ENCODE assay signal across 6 cellular contexts in genomic region chr14:22819191-22819988, GRCh38. TPM values are rescaled to one million over a fixed set of nuclear protein-coding genes. Genes with fewer than 3 reads are reported as not detected.
DNase-seq lines count a peak whose midpoint lies in the region; ATAC-seq and TF ChIP-seq lines count a peak whose summit lies in the region.

No MANE protein-coding gene starts in this region.

- H3K27me3 ChIP-seq in foreskin keratinocyte, result no peaks in the 10 kb centered on the region

- TF ChIP-seq CTCF in foreskin keratinocyte (conservative IDR thresholded peaks at IDR 0.05), result no peak

- peaks cover 31% of the 10 kb centered on the region for H3K4me1 Mint-ChIP-seq in activated T-helper 1 cell treated with anti-CD3 and anti-CD28 coated beads, Interleukin-12 subunit alpha, Interleukin-12 subunit beta, Interleukin-2, Interleukin-4 antibody, amounts not matched to agents 30 ng/mL and 10 ng/mL and 1 ng/mL, durations not matched to agents 14 hours and 24 hours and 36 hours (ENCODE audit: low read depth)
- H3K4me1 Mint-ChIP-seq in memory B cell, result peaks cover 45% of the 10 kb centered on the region

- DNase-seq in activated T-helper 1 cell treated with anti-CD3 and anti-CD28 coated beads, Interleukin-12 subunit alpha, Interleukin-12 subunit beta, Interleukin-2, Interleukin-4 antibody, amounts not matched to agents 30 ng/mL and 10 ng/mL and 1 ng/mL, durations not matched to agents 14 hours and 24 hours and 36 hours (ENCODE audit: low spot score), result no peak
- DNase-seq in memory B cell (ENCODE audit: low spot score in 2 of 2) (no peak), cerebellum (ENCODE audit: low spot score) (no peak), DMS 273 treated with DMSO at 0.1 percent for 48 hours (lab: John Stamatoyannopoulos, UW) (no peak), foreskin keratinocyte (no peak)

- H3K27ac ChIP-seq in foreskin keratinocyte, result no peak overlapping the region

- peak overlapping the region; percentile 70 for H3K27ac Mint-ChIP-seq in activated T-helper 1 cell treated with anti-CD3 and anti-CD28 coated beads, Interleukin-12 subunit alpha, Interleukin-12 subunit beta, Interleukin-2, Interleukin-4 antibody, amounts not matched to agents 30 ng/mL and 10 ng/mL and 1 ng/mL, durations not matched to agents 14 hours and 24 hours and 36 hours
- peak overlapping the region; percentile 60 for H3K27ac Mint-ChIP-seq in memory B cell

- ATAC-seq in GM21825 (IDR thresholded peaks at IDR 0.05; ENCODE audit: unreplicated experiment), result peak; percentile 31
- no peak for ATAC-seq in memory B cell (ENCODE audit: low read depth)
- no peak for ATAC-seq in foreskin keratinocyte

- intact Hi-C loops in activated T-helper 1 cell treated with anti-CD3 and anti-CD28 coated beads, Interleukin-12 subunit alpha, Interleukin-12 subunit beta, Interleukin-2, Interleukin-4 antibody, amounts not matched to agents 30 ng/mL and 10 ng/mL and 1 ng/mL, durations not matched to agents 14 hours and 24 hours and 36 hours (cut with micrococcal nuclease), result loop anchor here (10.0 kb wide), 2 partner anchors 105 to 165 kb away; no protein-coding TSS in a partner anchor

- no peaks in the 10 kb centered on the region for H3K36me3 Mint-ChIP-seq in activated T-helper 1 cell treated with anti-CD3 and anti-CD28 coated beads, Interleukin-12 subunit alpha, Interleukin-12 subunit beta, Interleukin-2, Interleukin-4 antibody, amounts not matched to agents 30 ng/mL and 10 ng/mL and 1 ng/mL, durations not matched to agents 14 hours and 24 hours and 36 hours (ENCODE audit: low read depth)
- no peaks in the 10 kb centered on the region for H3K36me3 Mint-ChIP-seq in memory B cell

- H3K4me1 ChIP-seq in foreskin keratinocyte, result peaks cover 9% of the 10 kb centered on the region

- no peak overlapping the region for H3K4me3 Mint-ChIP-seq in activated T-helper 1 cell treated with anti-CD3 and anti-CD28 coated beads, Interleukin-12 subunit alpha, Interleukin-12 subunit beta, Interleukin-2, Interleukin-4 antibody, amounts not matched to agents 30 ng/mL and 10 ng/mL and 1 ng/mL, durations not matched to agents 14 hours and 24 hours and 36 hours
- peak overlapping the region; percentile 51 for H3K4me3 Mint-ChIP-seq in memory B cell

- no peaks in the 10 kb centered on the region for H3K9me3 Mint-ChIP-seq in activated T-helper 1 cell treated with anti-CD3 and anti-CD28 coated beads, Interleukin-12 subunit alpha, Interleukin-12 subunit beta, Interleukin-2, Interleukin-4 antibody, amounts not matched to agents 30 ng/mL and 10 ng/mL and 1 ng/mL, durations not matched to agents 14 hours and 24 hours and 36 hours
- no peaks in the 10 kb centered on the region for H3K9me3 Mint-ChIP-seq in memory B cell

- H3K27me3 Mint-ChIP-seq in activated T-helper 1 cell treated with anti-CD3 and anti-CD28 coated beads, Interleukin-12 subunit alpha, Interleukin-12 subunit beta, Interleukin-2, Interleukin-4 antibody, amounts not matched to agents 30 ng/mL and 10 ng/mL and 1 ng/mL, durations not matched to agents 14 hours and 24 hours and 36 hours (ENCODE audit: insufficient read depth), result peaks cover 8% of the 10 kb centered on the region
- H3K27me3 Mint-ChIP-seq in memory B cell, result no peaks in the 10 kb centered on the region

RNA-seq across cellular contexts. Expression of gene SLC7A7, which starts 4.2 kb away (rescaled TPM):
- 0.61 TPM in 1 of 2 replicates, not detected in the other for total RNA-seq in activated T-helper 1 cell treated with anti-CD3 and anti-CD28 coated beads, Interleukin-12 subunit alpha, Interleukin-12 subunit beta, Interleukin-2, Interleukin-4 antibody, amounts not matched to agents 30 ng/mL and 10 ng/mL and 1 ng/mL, durations not matched to agents 14 hours and 24 hours and 36 hours
- total RNA-seq in cerebellum (2.2 TPM), foreskin keratinocyte (0.75 and 1.1 TPM in 2 replicates)
- polyA plus RNA-seq in foreskin keratinocyte, result 0.41 and 0.59 TPM in 2 replicates

RNA-seq across cellular contexts. Expression of gene MRPL52, which starts 10.3 kb away (rescaled TPM):
- total RNA-seq in activated T-helper 1 cell treated with anti-CD3 and anti-CD28 coated beads, Interleukin-12 subunit alpha, Interleukin-12 subunit beta, Interleukin-2, Interleukin-4 antibody, amounts not matched to agents 30 ng/mL and 10 ng/mL and 1 ng/mL, durations not matched to agents 14 hours and 24 hours and 36 hours, result 187 and 196 TPM in 2 replicates
- total RNA-seq in cerebellum (25.8 TPM), foreskin keratinocyte (176 and 219 TPM in 2 replicates)
- 418 and 434 TPM in 2 replicates for polyA plus RNA-seq in foreskin keratinocyte

RNA-seq across cellular contexts. Expression of gene MMP14, which starts 17.0 kb away (rescaled TPM):
- 1.5 and 2.6 TPM in 2 replicates for total RNA-seq in activated T-helper 1 cell treated with anti-CD3 and anti-CD28 coated beads, Interleukin-12 subunit alpha, Interleukin-12 subunit beta, Interleukin-2, Interleukin-4 antibody, amounts not matched to agents 30 ng/mL and 10 ng/mL and 1 ng/mL, durations not matched to agents 14 hours and 24 hours and 36 hours
- total RNA-seq in cerebellum (17.6 TPM), foreskin keratinocyte (234 and 241 TPM in 2 replicates)
- 148 and 159 TPM in 2 replicates for polyA plus RNA-seq in foreskin keratinocyte

RNA-seq across cellular contexts. Expression of gene LRP10, which starts 52.1 kb away (rescaled TPM):
- total RNA-seq in activated T-helper 1 cell treated with anti-CD3 and anti-CD28 coated beads, Interleukin-12 subunit alpha, Interleukin-12 subunit beta, Interleukin-2, Interleukin-4 antibody, amounts not matched to agents 30 ng/mL and 10 ng/mL and 1 ng/mL, durations not matched to agents 14 hours and 24 hours and 36 hours, result 44.6 and 46.0 TPM in 2 replicates
- 7.8 TPM for total RNA-seq in cerebellum
- total RNA-seq in foreskin keratinocyte, result 65.2 and 76.2 TPM in 2 replicates
- 56.5 and 58.5 TPM in 2 replicates for polyA plus RNA-seq in foreskin keratinocyte

RNA-seq across cellular contexts. Expression of gene OXA1L, which starts 52.9 kb away (rescaled TPM):
- total RNA-seq in activated T-helper 1 cell treated with anti-CD3 and anti-CD28 coated beads, Interleukin-12 subunit alpha, Interleukin-12 subunit beta, Interleukin-2, Interleukin-4 antibody, amounts not matched to agents 30 ng/mL and 10 ng/mL and 1 ng/mL, durations not matched to agents 14 hours and 24 hours and 36 hours, result 125 and 127 TPM in 2 replicates
- total RNA-seq in cerebellum, result 46.3 TPM
- 78.7 and 85.8 TPM in 2 replicates for total RNA-seq in foreskin keratinocyte
- 85.0 and 92.2 TPM in 2 replicates for polyA plus RNA-seq in foreskin keratinocyte

Comparison
In these comparisons a context has a peak if more than half of its experiments do, and no peak if none do; other contexts are left out.
1. RNA of gene MMP14, which starts 17.0 kb away (total RNA-seq): 234 to 241 TPM in foreskin keratinocyte; 17.6 TPM in cerebellum (single experiment) and 1.5 to 2.6 TPM in activated T-helper 1 cell treated with anti-CD3 and anti-CD28 coated beads, Interleukin-12 subunit alpha, Interleukin-12 subunit beta, Interleukin-2, Interleukin-4 antibody, amounts not matched to agents 30 ng/mL and 10 ng/mL and 1 ng/mL, durations not matched to agents 14 hours and 24 hours and 36 hours; every median in the first group is over 10 times any median in the second.